In the genomic region with DNA sequence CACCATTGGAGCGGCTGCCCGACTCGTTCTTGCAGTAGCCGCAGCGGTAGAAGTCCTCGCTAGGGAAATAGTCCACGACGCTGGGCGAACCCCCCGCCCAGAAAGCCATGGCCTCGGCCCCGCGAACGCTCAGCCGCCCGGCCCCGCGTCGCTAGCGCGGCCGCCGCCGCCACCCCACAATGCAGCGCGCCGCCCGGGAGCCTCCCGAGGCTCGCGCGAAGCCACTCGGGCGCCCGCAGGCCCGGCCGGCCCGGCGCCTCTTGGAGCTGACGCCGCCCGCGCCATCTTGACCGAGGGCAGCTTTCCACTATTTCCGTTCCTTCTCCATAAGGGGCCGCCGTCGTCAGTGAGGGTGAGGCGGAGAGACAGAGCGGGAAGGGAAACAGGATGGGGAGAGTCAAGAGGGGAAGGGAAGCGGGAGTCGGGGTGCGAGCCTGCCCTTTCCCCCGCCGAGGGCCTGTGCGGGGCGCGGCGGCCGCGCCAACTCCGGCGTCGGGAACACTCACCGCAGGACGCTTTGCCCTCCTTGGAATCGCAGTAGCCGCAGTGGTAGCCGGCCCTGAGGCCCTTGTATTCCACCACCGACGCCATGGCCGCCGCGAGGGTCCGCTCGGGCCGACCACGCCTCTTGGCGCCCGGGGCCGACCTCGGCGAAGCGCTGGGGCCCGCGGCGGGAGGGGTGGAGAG, we compare ENCODE assay signal across 8 cellular contexts. TPM values are rescaled to one million over a fixed set of nuclear protein-coding genes. Genes with fewer than 3 reads are reported as not detected.
DNase-seq lines count a peak whose midpoint lies in the region; ATAC-seq and TF ChIP-seq lines count a peak whose summit lies in the region.

Gene ATE1 (minus strand): TSS at position 191 of the 687 bp plus-strand sequence. CDS start 82 bp downstream, at position 109.

- peak within 1 kb of the TSS; percentile 86 for H3K4me2 ChIP-seq in mammary epithelial cell (ENCODE audit: insufficient read depth, low read depth, low read length)

- in situ Hi-C loops in mammary epithelial cell (cut with MboI; ENCODE audit: low sequenced_read_pairs in 2 of 2) = no loop called here

- CTCF ChIA-PET in mammary epithelial cell (lab: Charles Lee; ENCODE audit: low non-redundant PET) = interaction anchor here (0.6 to 0.7 kb wide), 2 partner anchors 123 to 214 kb away, joined by 3 read pairs; no protein-coding TSS in a partner anchor

- no peaks in the 10 kb centered on the region for H4K20me1 ChIP-seq in mammary epithelial cell (ENCODE audit: insufficient read depth, low read length)

- WGBS in mammary epithelial cell (ENCODE audit: low coverage, missing lambda C conversion rate) = 0% methylated on average over 18 of the region's 87 CpGs

- dilution Hi-C loops in mammary epithelial cell (cut with HindIII; ENCODE audit: low sequenced_read_pairs) = no loop called here

- H3K27ac ChIP-seq in ACC112 (ENCODE audit: low read depth, low read length) (peak within 1 kb of the TSS; percentile 83), mammary epithelial cell (ENCODE audit: insufficient read depth, low read depth, low read length) (peak within 1 kb of the TSS; percentile 90), iPS-20b (ENCODE audit: low read length) (peak within 1 kb of the TSS; percentile 98), skin epidermis (peak within 1 kb of the TSS; percentile 88 to 100 (median 99))

- H3K9me3 ChIP-seq in mammary epithelial cell (replicated peaks; ENCODE audit: insufficient read depth, low read length) (no peaks in the 10 kb centered on the region), iPS-20b (ENCODE audit: insufficient read depth, low read depth, low read length) (no peaks in the 10 kb centered on the region)

- TF ChIP-seq CTCF in WI38 (IDR thresholded peaks at IDR 0.05; ENCODE audit: low read depth, low read length) (no peak), mammary epithelial cell (conservative IDR thresholded peaks at IDR 0.05 in 1 of 2, IDR thresholded peaks at IDR 0.05 in 1 of 2; ENCODE audit: extremely low read depth in 1 of 2, insufficient read depth in 1 of 2, low read depth in 1 of 2, low read length in 2 of 2) (peak in 1 of 2 donors; percentile 16)

- H2AFZ ChIP-seq in ACC112 (ENCODE audit: low read length, unreplicated experiment) (peak within 1 kb of the TSS; percentile 86), mammary epithelial cell (ENCODE audit: low read depth, low read length) (peak within 1 kb of the TSS; percentile 94)

- BruUV-seq in mammary epithelial cell (replicated peaks; lab: Mats Ljungman, UMichigan) = no TSS peak

- H3K9ac ChIP-seq in mammary epithelial cell (ENCODE audit: insufficient read depth, low read length) (peak within 1 kb of the TSS; percentile 85), iPS-20b (ENCODE audit: low read depth, low read length) (peak within 1 kb of the TSS; percentile 96)

- H3K4me3 ChIP-seq in ACC112 (ENCODE audit: low read depth, low read length) (peak within 1 kb of the TSS; percentile 94), WI38 (ENCODE audit: low read depth, low read length) (peak within 1 kb of the TSS; percentile 93), mammary epithelial cell (replicated peaks in 1 of 3; ENCODE audit: insufficient read depth in 1 of 3, low read depth in 2 of 3, low read length in 3 of 3) (peak within 1 kb of the TSS; percentile 80 to 98 (median 93)), iPS-20b (ENCODE audit: low read length) (peak within 1 kb of the TSS; percentile 81), skin epidermis (peak within 1 kb of the TSS; percentile 70 to 100 (median 82))

- H3K4me1 ChIP-seq in ACC112 (ENCODE audit: control insufficient read depth, insufficient read depth, low read length, unreplicated experiment) (peaks cover 6% of the 10 kb centered on the region), mammary epithelial cell (ENCODE audit: insufficient read depth, low read length) (peaks cover 14% of the 10 kb centered on the region), iPS-20b (ENCODE audit: insufficient read depth, low read length) (peaks cover 3% of the 10 kb centered on the region; the same call in 1 of the 2 replicates)

- H3K36me3 ChIP-seq in ACC112 (ENCODE audit: insufficient read depth, low read length) (no peaks in the 10 kb centered on the region), mammary epithelial cell (ENCODE audit: insufficient read depth, low read length) (no peaks in the 10 kb centered on the region), iPS-20b (ENCODE audit: insufficient read depth, low read depth, low read length) (peaks cover 9% of the 10 kb centered on the region)

- H3K79me2 ChIP-seq in ACC112 (ENCODE audit: control insufficient read depth, insufficient read depth, low read length, unreplicated experiment) = peaks cover 40% of the 10 kb centered on the region
- peaks cover 44% of the 10 kb centered on the region for H3K79me2 ChIP-seq in mammary epithelial cell (ENCODE audit: insufficient read depth, low read length)

- H3K27me3 ChIP-seq in ACC112 (ENCODE audit: insufficient read depth, low read length) (no peaks in the 10 kb centered on the region), mammary epithelial cell (ENCODE audit: insufficient read depth, low read length) (no peaks in the 10 kb centered on the region), iPS-20b (ENCODE audit: insufficient read depth, low read length) (no peaks in the 10 kb centered on the region)

- intact Hi-C loops in mammary epithelial cell (cut with micrococcal nuclease) = loop anchor here (1.0 to 5.0 kb wide), 3 partner anchors 46 to 184 kb away; no protein-coding TSS in a partner anchor

- peak; percentile 77 for DNase-seq in NCI-H2171 (lab: John Stamatoyannopoulos, UW)
- DNase-seq in mammary epithelial cell = peak; percentile 93

- ATAC-seq in GM18867 (IDR thresholded peaks at IDR 0.05; ENCODE audit: unreplicated experiment) (peak; percentile 89), HG03097 (IDR thresholded peaks at IDR 0.05; ENCODE audit: low FRiP score, unreplicated experiment) (peak; percentile 71)

RNA-seq across cellular contexts. Expression of gene ATE1, which starts in this region (rescaled TPM):
- total RNA-seq in mammary epithelial cell = 10 to 100 TPM; 22.0 to 23.9 TPM
- polyA plus RNA-seq in mammary epithelial cell = 7.5 TPM
- polyA minus RNA-seq in mammary epithelial cell = 24.3 TPM

Comparison
In these comparisons a context has a peak if more than half of its experiments do, and no peak if none do; other contexts are left out.
1. Peak in every context shown above with its lines: DNase-seq, ATAC-seq, H3K4me3 ChIP-seq and H3K27ac ChIP-seq.